In the genomic region with DNA sequence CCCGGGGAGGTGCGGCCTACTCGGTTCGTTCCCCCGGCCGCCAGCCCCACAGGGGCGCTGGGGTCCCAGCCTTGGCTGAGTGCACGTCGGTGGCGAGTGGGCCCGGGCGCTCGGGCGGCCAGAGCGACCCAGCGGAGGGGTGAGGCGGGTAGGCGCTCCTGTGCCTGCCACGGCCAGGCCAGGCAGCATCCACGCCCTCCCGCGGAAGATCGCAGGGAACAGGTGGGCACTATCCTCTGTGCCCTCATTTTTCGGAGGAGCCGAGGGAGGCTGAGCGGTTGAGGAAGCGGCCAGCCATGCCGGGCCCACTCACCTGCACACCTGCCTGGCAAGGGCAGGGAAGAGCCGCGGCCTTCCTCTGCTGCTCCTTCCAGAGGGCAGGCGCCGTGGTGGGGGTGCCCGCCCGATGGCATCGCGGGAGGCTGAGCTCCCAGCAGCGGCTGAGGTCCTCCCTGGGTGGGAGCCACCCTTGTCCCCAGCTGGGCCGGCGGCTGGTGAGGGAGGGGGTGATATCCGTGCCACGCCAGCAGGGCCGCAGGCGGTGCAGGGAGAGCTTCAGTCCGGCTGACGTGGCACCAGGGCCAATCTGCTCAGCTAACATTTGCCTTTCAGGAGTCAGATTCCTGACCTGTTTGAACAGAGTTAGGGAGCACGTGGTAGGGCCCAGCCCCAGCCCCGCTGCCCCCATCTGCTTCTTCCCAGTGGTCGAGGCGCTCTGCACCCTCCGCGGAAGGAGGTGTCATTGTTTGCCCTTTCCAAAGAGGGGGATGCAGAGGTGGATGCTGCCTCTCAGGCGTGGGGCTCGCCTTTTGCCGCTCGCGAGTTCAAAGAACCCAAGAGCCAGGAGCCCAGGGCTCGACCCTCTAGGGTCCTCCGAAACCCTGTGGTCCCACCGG, we compare ENCODE assay signal across 3 cellular contexts.
TF ChIP-seq lines count a peak whose summit lies in the region.

No MANE protein-coding gene starts in this region.

TF ChIP-seq in A549, 52 proteins besides CTCF, POLR2A, EP300 and RAD21:
- TF ChIP-seq MYC (IDR thresholded peaks at IDR 0.05; ENCODE audit: borderline replicate concordance, low read length) (0 out of 2 replicates have a peak, but pooled peaks have one; percentile 38), MAX (IDR thresholded peaks at IDR 0.05) (peak; percentile 82), HOXA7 (CRISPR knock-in tag; IDR thresholded peaks at IDR 0.05) (no peak), EHF (CRISPR knock-in tag; IDR thresholded peaks at IDR 0.05) (no peak), SMC3 (IDR thresholded peaks at IDR 0.05) (no peak)
- TF ChIP-seq, protein P1, sequence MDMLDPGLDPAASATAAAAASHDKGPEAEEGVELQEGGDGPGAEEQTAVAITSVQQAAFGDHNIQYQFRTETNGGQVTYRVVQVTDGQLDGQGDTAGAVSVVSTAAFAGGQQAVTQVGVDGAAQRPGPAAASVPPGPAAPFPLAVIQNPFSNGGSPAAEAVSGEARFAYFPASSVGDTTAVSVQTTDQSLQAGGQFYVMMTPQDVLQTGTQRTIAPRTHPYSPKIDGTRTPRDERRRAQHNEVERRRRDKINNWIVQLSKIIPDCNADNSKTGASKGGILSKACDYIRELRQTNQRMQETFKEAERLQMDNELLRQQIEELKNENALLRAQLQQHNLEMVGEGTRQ (IDR thresholded peaks at IDR 0.05), result peak; percentile 16; the same call in 1 of the 2 replicates

TF ChIP-seq in SK-N-SH treated with all-trans-retinoic acid at 6 μM for 48 hours, 23 proteins besides CTCF, POLR2A, EP300 and RAD21 (continued from another document):
- TF ChIP-seq SNAI2 (CRISPR knock-in tag; IDR thresholded peaks at IDR 0.05) (no peak), CREB5 (CRISPR knock-in tag; IDR thresholded peaks at IDR 0.05; ENCODE audit: low read depth) (no peak), TCF4 (CRISPR knock-in tag; IDR thresholded peaks at IDR 0.05; ENCODE audit: borderline replicate concordance) (no peak), ZC3H10 (CRISPR knock-in tag; IDR thresholded peaks at IDR 0.05) (no peak), ESRRG (CRISPR knock-in tag; IDR thresholded peaks at IDR 0.05) (no peak), PPARA (CRISPR knock-in tag; IDR thresholded peaks at IDR 0.05; ENCODE audit: borderline replicate concordance) (no peak), ISL1 (CRISPR knock-in tag; IDR thresholded peaks at IDR 0.05) (no peak), ARNTL (CRISPR knock-in tag; IDR thresholded peaks at IDR 0.05; ENCODE audit: borderline replicate concordance, low read depth) (no peak), CSDC2 (CRISPR knock-in tag; IDR thresholded peaks at IDR 0.05) (no peak), GLIS3 (CRISPR knock-in tag; IDR thresholded peaks at IDR 0.05) (no peak), ZFP3 (CRISPR knock-in tag; IDR thresholded peaks at IDR 0.05) (no peak), ZNF565 (CRISPR knock-in tag; conservative IDR thresholded peaks at IDR 0.05; ENCODE audit: low read depth) (no peak)
- TF ChIP-seq, protein P2, sequence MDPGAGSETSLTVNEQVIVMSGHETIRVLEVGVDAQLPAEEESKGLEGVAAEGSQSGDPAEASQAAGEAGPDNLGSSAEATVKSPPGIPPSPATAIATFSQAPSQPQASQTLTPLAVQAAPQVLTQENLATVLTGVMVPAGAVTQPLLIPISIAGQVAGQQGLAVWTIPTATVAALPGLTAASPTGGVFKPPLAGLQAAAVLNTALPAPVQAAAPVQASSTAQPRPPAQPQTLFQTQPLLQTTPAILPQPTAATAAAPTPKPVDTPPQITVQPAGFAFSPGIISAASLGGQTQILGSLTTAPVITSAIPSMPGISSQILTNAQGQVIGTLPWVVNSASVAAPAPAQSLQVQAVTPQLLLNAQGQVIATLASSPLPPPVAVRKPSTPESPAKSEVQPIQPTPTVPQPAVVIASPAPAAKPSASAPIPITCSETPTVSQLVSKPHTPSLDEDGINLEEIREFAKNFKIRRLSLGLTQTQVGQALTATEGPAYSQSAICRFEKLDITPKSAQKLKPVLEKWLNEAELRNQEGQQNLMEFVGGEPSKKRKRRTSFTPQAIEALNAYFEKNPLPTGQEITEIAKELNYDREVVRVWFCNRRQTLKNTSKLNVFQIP (CRISPR knock-in tag; IDR thresholded peaks at IDR 0.05; ENCODE audit: borderline replicate concordance, low read depth), result no peak

TF ChIP-seq in endothelial cell of umbilical vein, 7 proteins besides CTCF, POLR2A, EP300 and RAD21:
- TF ChIP-seq EZH2 (IDR thresholded peaks at IDR 0.05; ENCODE audit: borderline replicate concordance, low read depth, low read length, severe bottlenecking) (no peak), JUN (IDR thresholded peaks at IDR 0.05; ENCODE audit: borderline replicate concordance, insufficient read depth, insufficient read length, low read depth) (no peak), FOS (IDR thresholded peaks at IDR 0.05; ENCODE audit: borderline replicate concordance, insufficient read depth, low read length) (no peak), POLR2AphosphoS5 (IDR thresholded peaks at IDR 0.05; ENCODE audit: insufficient read depth, low read depth, low read length) (no peak), MAX (IDR thresholded peaks at IDR 0.05; ENCODE audit: insufficient read depth, insufficient read length) (no peak), GATA2 (IDR thresholded peaks at IDR 0.05; ENCODE audit: insufficient read depth, insufficient read length, low read depth, low read length) (no peak), MYC (IDR thresholded peaks at IDR 0.05; ENCODE audit: low read depth, low read length) (no peak)
